11 cellular contexts compared by ENCODE assay signal in the genomic region with DNA sequence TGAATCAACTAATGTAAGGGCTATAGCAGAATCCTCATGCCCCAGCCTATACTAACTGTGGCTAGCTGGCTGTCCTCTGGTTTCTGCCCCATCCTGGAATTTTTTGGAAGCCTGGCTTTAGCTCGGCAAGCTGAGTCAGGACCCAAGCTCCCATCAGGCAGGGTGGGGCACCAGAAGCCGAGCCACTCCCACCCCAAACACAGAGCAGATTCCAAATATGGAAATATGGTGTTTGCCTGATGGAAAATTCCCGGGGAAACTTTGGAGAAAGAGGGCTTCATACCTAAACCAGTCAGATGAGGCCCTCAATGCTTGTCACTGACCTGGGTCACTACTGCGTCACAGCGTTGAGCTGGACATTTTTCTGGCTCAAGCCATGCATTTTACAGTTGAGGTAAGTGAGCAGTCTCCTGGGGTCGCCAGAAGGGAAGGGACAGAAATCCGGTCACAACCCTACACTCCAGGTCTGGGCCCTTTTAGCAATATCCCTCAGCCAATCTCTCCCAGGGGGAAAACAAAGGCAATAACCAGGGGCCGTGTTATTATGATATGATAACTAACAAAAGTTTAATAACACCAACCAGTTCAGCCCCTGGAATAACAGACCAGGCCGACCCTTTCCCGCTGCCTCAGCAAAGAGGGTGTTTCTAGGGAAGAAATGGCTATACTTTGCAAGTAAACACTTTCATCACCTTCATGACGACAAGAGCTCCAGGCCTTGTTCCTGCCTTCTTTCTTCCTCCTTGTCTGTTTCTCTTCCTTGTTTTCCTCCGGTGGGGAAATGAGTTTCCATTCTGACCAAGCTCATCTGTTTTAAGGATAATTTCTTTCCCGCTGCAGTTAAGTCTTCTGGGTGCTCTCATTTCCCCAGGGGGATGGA. TPM values are rescaled to one million over a fixed set of nuclear protein-coding genes. Genes with fewer than 3 reads are reported as not detected.
A peak's percentile ranks its signal among the peaks of the same experiment; 100 is the strongest.
DNase-seq lines count a peak whose midpoint lies in the region; ATAC-seq, FAIRE-seq and TF ChIP-seq lines count a peak whose summit lies in the region.
"Had no signal": no experiment of that assay in that cellular context is flagged by ENCODE, and none has a peak within 500 bp of the region (broad histone marks: within the 10 kb centered on the region; RNA-seq: fewer than 3 reads in every experiment).

No MANE protein-coding gene starts in this region.

- POLR2A ChIA-PET in activated CD8-positive, alpha-beta T cell treated with anti-CD3 and anti-CD28 coated beads for 36 hours (lab: Charles Lee): no interaction called here
- POLR2A ChIA-PET in GM10248 (lab: Yijun Ruan, JAX): no interaction called here

- H3K4me1 Mint-ChIP-seq in activated CD8-positive, alpha-beta T cell treated with anti-CD3 and anti-CD28 coated beads for 36 hours (ENCODE audit: low read depth): no peaks in the 10 kb centered on the region

- intact Hi-C loops in activated CD8-positive, alpha-beta T cell treated with anti-CD3 and anti-CD28 coated beads for 36 hours (cut with micrococcal nuclease): no loop called here

- no peak overlapping the region for H3K27ac Mint-ChIP-seq in activated CD8-positive, alpha-beta T cell treated with anti-CD3 and anti-CD28 coated beads for 36 hours
- H3K27ac Mint-ChIP-seq: natural killer cell treated with Interleukin-12 subunit alpha and Interleukin-12 subunit beta and Interleukin-15 and Interleukin-18, amount 100 ng/mL, for 72 hours had no signal

- no peaks in the 10 kb centered on the region for H3K9me3 Mint-ChIP-seq in activated CD8-positive, alpha-beta T cell treated with anti-CD3 and anti-CD28 coated beads for 36 hours
- H3K9me3 Mint-ChIP-seq: effector memory CD8-positive, alpha-beta T cell; natural killer cell treated with Interleukin-12 subunit alpha and Interleukin-12 subunit beta and Interleukin-15 and Interleukin-18, amount 100 ng/mL, for 72 hours had no signal

- no peak for TF ChIP-seq POLR2A in H54 (IDR thresholded peaks at IDR 0.05; ENCODE audit: low read depth, low read length)

- no peaks in the 10 kb centered on the region for H3K27me3 Mint-ChIP-seq in activated CD8-positive, alpha-beta T cell treated with anti-CD3 and anti-CD28 coated beads for 36 hours
- H3K27me3 Mint-ChIP-seq: natural killer cell treated with Interleukin-12 subunit alpha and Interleukin-12 subunit beta and Interleukin-15 and Interleukin-18, amount 100 ng/mL, for 72 hours had no signal

- FAIRE-seq in H54 (lab: Jason Lieb, UNC): no peak
- FAIRE-seq: H1 had no signal

- CTCF ChIA-PET in activated CD8-positive, alpha-beta T cell treated with anti-CD3 and anti-CD28 coated beads for 36 hours (lab: Charles Lee): interaction anchor here (0.9 to 1.4 kb wide), 3 partner anchors 74 to 179 kb away, joined by 3 to 8 read pairs (median 3); no protein-coding TSS in a partner anchor
- CTCF ChIA-PET in GM10248 (lab: Yijun Ruan, JAX): interaction anchor here (0.6 to 3.3 kb wide), 10 partner anchors 8 to 1138 kb away, joined by 3 to 20 read pairs (median 3); no protein-coding TSS in a partner anchor

- no peak overlapping the region for H3K4me3 Mint-ChIP-seq in activated CD8-positive, alpha-beta T cell treated with anti-CD3 and anti-CD28 coated beads for 36 hours
- H3K4me3 Mint-ChIP-seq: effector memory CD8-positive, alpha-beta T cell; natural killer cell treated with Interleukin-12 subunit alpha and Interleukin-12 subunit beta and Interleukin-15 and Interleukin-18, amount 100 ng/mL, for 72 hours had no signal

- no peak for TF ChIP-seq CTCF in activated CD8-positive, alpha-beta T cell treated with anti-CD3 and anti-CD28 coated beads for 36 hours (IDR thresholded peaks at IDR 0.05)
- TF ChIP-seq CTCF in GM10248 (IDR thresholded peaks at IDR 0.05; ENCODE audit: control extremely low read depth, extremely low read depth, low read depth, missing control alignments): no peak

- ATAC-seq in activated CD8-positive, alpha-beta T cell treated with anti-CD3 and anti-CD28 coated beads for 36 hours: no peak
- ATAC-seq: effector memory CD8-positive, alpha-beta T cell; natural killer cell treated with Interleukin-12 subunit alpha and Interleukin-12 subunit beta and Interleukin-15 and Interleukin-18, amount 100 ng/mL, for 72 hours had no signal

- DNase-seq in H54 (ENCODE audit: insufficient read length, low spot score) (peak; percentile 74), astrocyte of the hippocampus (ENCODE audit: low read depth, low spot score) (peak; percentile 83), islet precursor cell (peak; percentile 76), stromal cell of bone marrow (ENCODE audit: low read depth) (peak; percentile 74), DMS153 (lab: John Stamatoyannopoulos, UW) (no peak), GM10248 (ENCODE audit: extremely low spot score) (no peak)
- no peak for DNase-seq in effector CD4-positive, alpha-beta T cell
- DNase-seq in activated CD8-positive, alpha-beta T cell treated with anti-CD3 and anti-CD28 coated beads for 36 hours: no peak
- DNase-seq: effector memory CD8-positive, alpha-beta T cell had no signal

- no peaks in the 10 kb centered on the region for H3K36me3 Mint-ChIP-seq in activated CD8-positive, alpha-beta T cell treated with anti-CD3 and anti-CD28 coated beads for 36 hours (ENCODE audit: low read depth)
- H3K36me3 Mint-ChIP-seq: natural killer cell treated with Interleukin-12 subunit alpha and Interleukin-12 subunit beta and Interleukin-15 and Interleukin-18, amount 100 ng/mL, for 72 hours had no signal

RNA-seq across cellular contexts. Expression of a gene that starts 37.7 kb away (rescaled TPM):
- total RNA-seq in activated CD8-positive, alpha-beta T cell treated with anti-CD3 and anti-CD28 coated beads for 36 hours: 100 to 1,000 TPM; 247 to 251 TPM

Comparison
In these comparisons a context has a peak if more than half of its experiments do, and no peak if none do; other contexts are left out.
1. DNase-seq: peak in H54 (single experiment), astrocyte of the hippocampus (single experiment), islet precursor cell (single experiment) and stromal cell of bone marrow (single experiment); none in effector CD4-positive, alpha-beta T cell (single experiment), activated CD8-positive, alpha-beta T cell treated with anti-CD3 and anti-CD28 coated beads for 36 hours (single experiment), DMS153 (single experiment) and GM10248 (single experiment).